In genomic region chr5:108727154-108727638, GRCh38 we compare ENCODE assay signal across 9 cellular contexts. TPM values are rescaled to one million over a fixed set of nuclear protein-coding genes. Genes with fewer than 3 reads are reported as not detected.
A peak's percentile ranks its signal among the peaks of the same experiment; 100 is the strongest.
DNase-seq lines count a peak whose midpoint lies in the region; ATAC-seq and TF ChIP-seq lines count a peak whose summit lies in the region.
"Had no signal": no experiment of that assay in that cellular context is flagged by ENCODE, and none has a peak within 500 bp of the region (broad histone marks: within the 10 kb centered on the region; RNA-seq: fewer than 3 reads in every experiment).

No MANE protein-coding gene starts in this region.

- H3K36me3 ChIP-seq in left ventricle myocardium inferior (no peaks in the 10 kb centered on the region), rectal smooth muscle tissue (ENCODE audit: control insufficient read depth, insufficient read depth, low read length) (no peaks in the 10 kb centered on the region)

- peak overlapping the region; percentile 36 for H3K4me3 ChIP-seq in HL-60 (replicated peaks; ENCODE audit: insufficient read depth, low read length)
- H3K4me3 ChIP-seq in left ventricle myocardium inferior: peak overlapping the region; percentile 86
- H3K4me3 ChIP-seq in rectal smooth muscle tissue (ENCODE audit: low read length): peak overlapping the region; percentile 94
- H3K4me3 ChIP-seq: SK-N-MC had no signal

- ATAC-seq in activated T-helper 17 cell treated with anti-CD3 and anti-CD28 coated beads, Interleukin-2, amount 50 U/mL, for 72 hours (replicated peaks): no peak
- ATAC-seq in HG02759 (IDR thresholded peaks at IDR 0.05; ENCODE audit: unreplicated experiment) (no peak), HG02981 (IDR thresholded peaks at IDR 0.05; ENCODE audit: unreplicated experiment) (no peak)

- H3K27ac ChIP-seq in HL-60 (replicated peaks) (peak overlapping the region; percentile 87), left ventricle myocardium inferior (replicated peaks) (peak overlapping the region; percentile 94), rectal smooth muscle tissue (ENCODE audit: low read depth, low read length) (peak overlapping the region; percentile 90)
- H3K27ac ChIP-seq: SK-N-MC had no signal

- TF ChIP-seq CTCF in HL-60 (IDR thresholded peaks at IDR 0.05; ENCODE audit: insufficient read depth, low read length) (no peak), left ventricle myocardium inferior (IDR thresholded peaks at IDR 0.05; ENCODE audit: borderline replicate concordance) (no peak)

- peaks cover 22% of the 10 kb centered on the region for H3K4me1 ChIP-seq in left ventricle myocardium inferior
- H3K4me1 ChIP-seq in rectal smooth muscle tissue (ENCODE audit: control insufficient read depth, insufficient read depth, low read length): peaks cover 3% of the 10 kb centered on the region

- intact Hi-C loops in left ventricle myocardium inferior (cut with micrococcal nuclease): no loop called here

- peaks cover 23% of the 10 kb centered on the region for H3K27me3 Mint-ChIP-seq in activated T-helper 17 cell treated with anti-CD3 and anti-CD28 coated beads, Interleukin-2, amount 50 U/mL, for 72 hours

- no peaks in the 10 kb centered on the region for H3K9me3 ChIP-seq in left ventricle myocardium inferior (replicated peaks)

- H3K9ac ChIP-seq in rectal smooth muscle tissue (ENCODE audit: low read length): peak overlapping the region; percentile 88

- peak overlapping the region; percentile 80 for H3K4me3 Mint-ChIP-seq in activated T-helper 17 cell treated with anti-CD3 and anti-CD28 coated beads, Interleukin-2, amount 50 U/mL, for 72 hours

- DNase-seq in COLO668 (lab: John Stamatoyannopoulos, UW; ENCODE audit: unreplicated experiment): peak; percentile 4
- peak; percentile 21 to 27 for DNase-seq in HL-60 (ENCODE audit: low read depth in 1 of 2, low spot score in 1 of 2)
- no peak for DNase-seq in left ventricle myocardium inferior
- DNase-seq in NCI-H146 (lab: John Stamatoyannopoulos, UW): no peak

- no peaks in the 10 kb centered on the region for H3K36me3 Mint-ChIP-seq in activated T-helper 17 cell treated with anti-CD3 and anti-CD28 coated beads, Interleukin-2, amount 50 U/mL, for 72 hours (ENCODE audit: low read depth)

- H3K4me1 Mint-ChIP-seq in activated T-helper 17 cell treated with anti-CD3 and anti-CD28 coated beads, Interleukin-2, amount 50 U/mL, for 72 hours: peaks cover 10% of the 10 kb centered on the region

- H3K9me3 Mint-ChIP-seq in activated T-helper 17 cell treated with anti-CD3 and anti-CD28 coated beads, Interleukin-2, amount 50 U/mL, for 72 hours: no peaks in the 10 kb centered on the region

- H3K27ac Mint-ChIP-seq in activated T-helper 17 cell treated with anti-CD3 and anti-CD28 coated beads, Interleukin-2, amount 50 U/mL, for 72 hours: peak overlapping the region; percentile 11

- H3K27me3 ChIP-seq in HL-60 (ENCODE audit: insufficient read depth, poor library complexity, severe bottlenecking) (no peaks in the 10 kb centered on the region), left ventricle myocardium inferior (ENCODE audit: low read depth) (no peaks in the 10 kb centered on the region), rectal smooth muscle tissue (ENCODE audit: control insufficient read depth, insufficient read depth, low read length) (no peaks in the 10 kb centered on the region)

RNA-seq across cellular contexts. Expression of gene FER, which starts 20.5 kb away (rescaled TPM):
- 1 to 10 TPM; 9.5 to 9.9 TPM for total RNA-seq in activated T-helper 17 cell treated with anti-CD3 and anti-CD28 coated beads, Interleukin-2, amount 50 U/mL, for 72 hours
- total RNA-seq in left ventricle myocardium inferior: 13.4 TPM

Comparison
In these comparisons a context has a peak if more than half of its experiments do, and no peak if none do; other contexts are left out.
1. DNase-seq: peak in COLO668 (single experiment) and HL-60 (2 of 2); none in left ventricle myocardium inferior (single experiment) and NCI-H146 (single experiment).
2. H3K4me3 ChIP-seq: peak in every context shown above with its lines; median percentile 94 in rectal smooth muscle tissue; 86 in left ventricle myocardium inferior; 36 in HL-60.
3. Peak in every context shown above with its lines, with median percentiles within 50 percentile points of each other: H3K27ac ChIP-seq.